ENCODE assay signal across 8 cellular contexts in the genomic region with DNA sequence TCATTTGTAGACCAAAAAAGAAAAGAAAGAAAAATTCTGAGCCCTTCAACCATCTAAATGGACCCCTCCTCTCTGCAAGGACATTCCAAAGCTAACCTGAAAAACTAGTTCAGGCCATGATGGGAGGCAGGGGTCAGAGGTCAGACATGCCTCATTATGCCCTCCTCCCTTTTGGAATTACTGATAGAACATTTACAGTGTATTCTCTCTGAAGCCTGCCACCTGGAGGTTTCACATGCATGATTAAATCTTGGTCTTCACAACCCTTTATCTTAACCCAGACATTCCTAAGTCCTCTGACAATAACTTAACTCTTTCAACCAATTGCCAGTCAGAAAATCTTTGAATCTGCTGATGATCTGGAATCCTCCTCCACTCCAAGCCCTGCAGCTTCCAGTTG.
DNase-seq lines count a peak whose midpoint lies in the region; ATAC-seq, FAIRE-seq and TF ChIP-seq lines count a peak whose summit lies in the region.

No MANE protein-coding gene starts in this region.

- H3K4me2 ChIP-seq in MM.1S (ENCODE audit: low read depth, low read length), result no peak overlapping the region
- H3K4me2 ChIP-seq in astrocyte (ENCODE audit: low read length), result peak overlapping the region; percentile 26

- H2AFZ ChIP-seq in MM.1S (ENCODE audit: low read length) (no peak overlapping the region), astrocyte (ENCODE audit: low read depth, low read length) (no peak overlapping the region)

- no peaks in the 10 kb centered on the region for H3F3A ChIP-seq in MM.1S (ENCODE audit: insufficient read depth, low read length)

- H3K27me3 ChIP-seq in MM.1S (replicated peaks; ENCODE audit: insufficient read depth, low read length), result no peaks in the 10 kb centered on the region
- no peaks in the 10 kb centered on the region for H3K27me3 ChIP-seq in astrocyte (ENCODE audit: insufficient read depth, low read length)

- no peaks in the 10 kb centered on the region for H3K36me3 Mint-ChIP-seq in astrocyte (ENCODE audit: low read depth, unreplicated experiment)
- peaks cover 3% of the 10 kb centered on the region for H3K36me3 Mint-ChIP-seq in mesothelial cell of epicardium

- H3K27ac ChIP-seq in MM.1S (ENCODE audit: low read length), result no peak overlapping the region
- H3K27ac ChIP-seq in astrocyte (ENCODE audit: low read depth, low read length), result peak overlapping the region; percentile 30

- H4K20me1 ChIP-seq in MM.1S (ENCODE audit: insufficient read depth, low read length) (no peaks in the 10 kb centered on the region), astrocyte (ENCODE audit: insufficient read depth, low read length) (no peaks in the 10 kb centered on the region)

- H3K9ac ChIP-seq in MM.1S (ENCODE audit: low read length) (no peak overlapping the region), astrocyte (ENCODE audit: low read length) (no peak overlapping the region)

- H3K27me3 Mint-ChIP-seq in astrocyte (ENCODE audit: low read depth, unreplicated experiment) (no peaks in the 10 kb centered on the region), mesothelial cell of epicardium (ENCODE audit: low read depth) (peaks cover 6% of the 10 kb centered on the region)

- TF ChIP-seq CTCF in MM.1S (IDR thresholded peaks at IDR 0.05; ENCODE audit: low read length) (peak; percentile 30), astrocyte (IDR thresholded peaks at IDR 0.05; ENCODE audit: insufficient read depth, low read depth, low read length) (no peak), mesothelial cell of epicardium (IDR thresholded peaks at IDR 0.05; ENCODE audit: unreplicated experiment) (no peak)

- H3K79me2 ChIP-seq in MM.1S (ENCODE audit: low read length) (no peaks in the 10 kb centered on the region), astrocyte (ENCODE audit: insufficient read depth, low read length) (no peaks in the 10 kb centered on the region)

- H3K4me1 ChIP-seq in MM.1S (ENCODE audit: low read length) (no peaks in the 10 kb centered on the region), astrocyte (ENCODE audit: insufficient read depth, low read length) (peaks cover 15% of the 10 kb centered on the region)

- DNase-seq in ELR (ENCODE audit: low read depth) (peak; percentile 39), MM.1S (peak; percentile 39), astrocyte (ENCODE audit: low read depth) (no peak), mesothelial cell of epicardium (ENCODE audit: low spot score in 2 of 2, unreplicated experiment in 2 of 2) (no peak), medulla oblongata (ENCODE audit: extremely low spot score) (no peak)
- DNase-seq in stimulated activated CD4-positive, alpha-beta T cell treated with anti-CD3 and anti-CD28 coated beads, Interleukin-4, amount 100 ng/mL, for 1 hour, result no peak

- ATAC-seq in GM19023 (IDR thresholded peaks at IDR 0.05; ENCODE audit: unreplicated experiment) (no peak), GM19467 (IDR thresholded peaks at IDR 0.05; ENCODE audit: unreplicated experiment) (no peak)

- H3K9me3 ChIP-seq in MM.1S (replicated peaks; ENCODE audit: insufficient read depth, low read length) (no peaks in the 10 kb centered on the region), astrocyte (ENCODE audit: insufficient read depth, low read depth, low read length) (peaks cover 5% of the 10 kb centered on the region)

- H3K27ac Mint-ChIP-seq in astrocyte (ENCODE audit: unreplicated experiment) (peak overlapping the region; percentile 43), mesothelial cell of epicardium (peak overlapping the region; percentile 44)

- H3K9me3 Mint-ChIP-seq in astrocyte (ENCODE audit: unreplicated experiment), result no peaks in the 10 kb centered on the region
- peaks cover 10% of the 10 kb centered on the region for H3K9me3 Mint-ChIP-seq in mesothelial cell of epicardium

- H3K9me2 ChIP-seq in MM.1S (replicated peaks; ENCODE audit: insufficient read depth, low read length), result no peaks in the 10 kb centered on the region

- peaks cover 35% of the 10 kb centered on the region for H3K4me1 Mint-ChIP-seq in astrocyte (ENCODE audit: low read depth, unreplicated experiment)
- peaks cover 23% of the 10 kb centered on the region for H3K4me1 Mint-ChIP-seq in mesothelial cell of epicardium

- H3K36me3 ChIP-seq in MM.1S (replicated peaks; ENCODE audit: insufficient read depth, low read length), result no peaks in the 10 kb centered on the region
- no peaks in the 10 kb centered on the region for H3K36me3 ChIP-seq in astrocyte (ENCODE audit: insufficient read depth, low read length)

- peak overlapping the region; percentile 11 for H3K4me3 Mint-ChIP-seq in astrocyte (ENCODE audit: unreplicated experiment)
- no peak overlapping the region for H3K4me3 Mint-ChIP-seq in mesothelial cell of epicardium

- no peak overlapping the region for H3K4me3 ChIP-seq in MM.1S (ENCODE audit: low read length)
- H3K4me3 ChIP-seq in astrocyte (ENCODE audit: insufficient read depth, low read depth, low read length), result no peak overlapping the region

- no peak for FAIRE-seq in astrocyte (lab: Jason Lieb, UNC)

Comparison
In these comparisons a context has a peak if more than half of its experiments do, and no peak if none do; other contexts are left out.
1. DNase-seq: peak in ELR (single experiment) and MM.1S (single experiment); none in astrocyte (single experiment), mesothelial cell of epicardium (0 of 2), medulla oblongata (single experiment) and stimulated activated CD4-positive, alpha-beta T cell treated with anti-CD3 and anti-CD28 coated beads, Interleukin-4, amount 100 ng/mL, for 1 hour (single experiment).